In genomic region chr7:90816511-90817142, GRCh38 we compare ENCODE assay signal across 8 cellular contexts.
DNase-seq lines count a peak whose midpoint lies in the region; ATAC-seq lines count a peak whose summit lies in the region.

No MANE protein-coding gene starts in this region.

- peak overlapping the region; percentile 43 for H3K27ac ChIP-seq in mesodermal cell (ENCODE audit: low read depth, low read length, severe bottlenecking)

- H3K4me1 Mint-ChIP-seq in activated CD4-positive, alpha-beta T cell treated with anti-CD3 and anti-CD28 coated beads, Interleukin-2, amount 10 ng/mL, durations not matched to agents 7 days and 5 days, result peaks cover 3% of the 10 kb centered on the region

- H3K4me3 Mint-ChIP-seq in activated CD4-positive, alpha-beta T cell treated with anti-CD3 and anti-CD28 coated beads, Interleukin-2, amount 10 ng/mL, durations not matched to agents 7 days and 5 days, result no peak overlapping the region

- H3K36me3 Mint-ChIP-seq in activated CD4-positive, alpha-beta T cell treated with anti-CD3 and anti-CD28 coated beads, Interleukin-2, amount 10 ng/mL, durations not matched to agents 7 days and 5 days (ENCODE audit: low read depth), result no peaks in the 10 kb centered on the region

- WGBS in mesodermal cell (ENCODE audit: insufficient coverage in 2 of 2), 2 experiments, result 80 to 90% methylated on average over 2 to 3 of the region's 6 CpGs

- in situ Hi-C loops in G401 (cut with HindIII; ENCODE audit: low sequenced_read_pairs), result no loop called here

- H3K9ac ChIP-seq in adipocyte (ENCODE audit: low read length), result no peak overlapping the region

- no peaks in the 10 kb centered on the region for H3K27me3 Mint-ChIP-seq in activated CD4-positive, alpha-beta T cell treated with anti-CD3 and anti-CD28 coated beads, Interleukin-2, amount 10 ng/mL, durations not matched to agents 7 days and 5 days

- DNase-seq in G401 (ENCODE audit: low spot score) (peak; percentile 27), adipocyte (ENCODE audit: low read depth) (peak; percentile 82), NCI-H1694 (lab: John Stamatoyannopoulos, UW) (no peak), NCI-H1105 treated with DMSO at 0.1 percent for 48 hours (lab: John Stamatoyannopoulos, UW) (no peak)
- no peak for DNase-seq in activated CD4-positive, alpha-beta T cell treated with anti-CD3 and anti-CD28 coated beads, Interleukin-2, amount 10 ng/mL, durations not matched to agents 7 days and 5 days

- H3K4me3 ChIP-seq in adipocyte (ENCODE audit: low read length) (peak overlapping the region; percentile 30), mesodermal cell (ENCODE audit: extremely low read depth, insufficient read depth, low read length, poor library complexity, severe bottlenecking) (no peak overlapping the region)

- CTCF ChIA-PET in activated CD4-positive, alpha-beta T cell treated with anti-CD3 and anti-CD28 coated beads, Interleukin-2, amount 10 ng/mL, durations not matched to agents 7 days and 5 days (lab: Charles Lee), result no interaction called here

- no peaks in the 10 kb centered on the region for H3K27me3 ChIP-seq in adipocyte (replicated peaks; ENCODE audit: control insufficient read depth, insufficient read depth, low read length)

- no peaks in the 10 kb centered on the region for H3K9me3 ChIP-seq in adipocyte (ENCODE audit: control insufficient read depth, low read length)
- H3K9me3 ChIP-seq in mesodermal cell (ENCODE audit: control insufficient read depth, low read length), result no peaks in the 10 kb centered on the region

- H3K36me3 ChIP-seq in adipocyte (ENCODE audit: control insufficient read depth, insufficient read depth, low read length, severe bottlenecking), result no peaks in the 10 kb centered on the region
- H3K36me3 ChIP-seq in mesodermal cell (ENCODE audit: control insufficient read depth, insufficient read depth, low read length), result peaks cover 7% of the 10 kb centered on the region

- ATAC-seq in GM21423 (IDR thresholded peaks at IDR 0.05; ENCODE audit: unreplicated experiment), result peak; percentile 98
- peak; percentile 100 for ATAC-seq in HG03521 (IDR thresholded peaks at IDR 0.05; ENCODE audit: unreplicated experiment)

- peaks cover 3% of the 10 kb centered on the region for H3K9me3 Mint-ChIP-seq in activated CD4-positive, alpha-beta T cell treated with anti-CD3 and anti-CD28 coated beads, Interleukin-2, amount 10 ng/mL, durations not matched to agents 7 days and 5 days

- no peak overlapping the region for H3K27ac Mint-ChIP-seq in activated CD4-positive, alpha-beta T cell treated with anti-CD3 and anti-CD28 coated beads, Interleukin-2, amount 10 ng/mL, durations not matched to agents 7 days and 5 days

- H3K4me1 ChIP-seq in adipocyte (ENCODE audit: control insufficient read depth, insufficient read depth, low read length) (peaks cover 16% of the 10 kb centered on the region), mesodermal cell (ENCODE audit: control insufficient read depth, insufficient read depth, low read length, poor library complexity, severe bottlenecking) (peaks cover 16% of the 10 kb centered on the region)

- POLR2A ChIA-PET in activated CD4-positive, alpha-beta T cell treated with anti-CD3 and anti-CD28 coated beads, Interleukin-2, amount 10 ng/mL, durations not matched to agents 7 days and 5 days (lab: Charles Lee), result no interaction called here

Comparison
In these comparisons a context has a peak if more than half of its experiments do, and no peak if none do; other contexts are left out.
1. DNase-seq: peak in G401 (single experiment) and adipocyte (single experiment); none in activated CD4-positive, alpha-beta T cell treated with anti-CD3 and anti-CD28 coated beads, Interleukin-2, amount 10 ng/mL, durations not matched to agents 7 days and 5 days (single experiment), NCI-H1694 (single experiment) and NCI-H1105 treated with DMSO at 0.1 percent for 48 hours (single experiment).